In the genomic region with DNA sequence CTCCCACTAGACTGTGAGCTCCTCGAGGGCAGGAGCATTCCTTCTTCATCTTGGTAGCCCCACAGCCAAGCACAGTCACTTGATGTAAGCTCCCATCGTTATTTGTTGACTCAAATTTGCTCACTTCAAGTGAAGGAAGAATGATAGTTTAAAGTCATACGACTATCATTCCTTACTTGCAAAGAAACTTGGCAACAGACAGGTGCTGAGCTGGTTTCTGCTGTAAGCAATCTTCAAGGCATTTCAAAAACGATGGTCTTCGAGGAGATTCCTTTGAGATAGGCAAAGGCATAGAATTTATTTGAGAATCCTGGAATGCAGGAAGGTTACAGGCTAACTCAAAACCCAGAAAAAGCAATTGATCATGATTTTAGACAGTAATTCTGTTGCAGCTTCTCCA, we compare ENCODE assay signal across 15 cellular contexts.
"Had no signal": no experiment of that assay in that cellular context is flagged by ENCODE, and none has a peak within 500 bp of the region (broad histone marks: within the 10 kb centered on the region; RNA-seq: fewer than 3 reads in every experiment).

No MANE protein-coding gene starts in this region.

- H3K27ac ChIP-seq: gastroesophageal sphincter, right atrium auricular region, uterus, VCaP had no signal

- H3K27me3 Mint-ChIP-seq: activated naive CD8-positive, alpha-beta T cell treated with anti-CD3 and anti-CD28 coated beads, Interleukin-2, amount 50 U/mL, for 24 hours had no signal

- H3K4me2 ChIP-seq: smooth muscle cell had no signal

- H3K27me3 ChIP-seq: gastroesophageal sphincter, right atrium auricular region, tibial artery, uterus had no signal

- H3K9me3 Mint-ChIP-seq: activated T-helper 1 cell treated with anti-CD3 and anti-CD28 coated beads, Interleukin-12 subunit alpha, Interleukin-12 subunit beta, Interleukin-2, Interleukin-4 antibody, amounts not matched to agents 30 ng/mL and 10 ng/mL and 1 ng/mL, durations not matched to agents 14 hours and 24 hours and 36 hours; stimulated activated effector memory CD8-positive, alpha-beta T cell treated with anti-CD3 and anti-CD28 coated beads, Interleukin-12 subunit alpha, Interleukin-12 subunit beta, amount 100 ng/mL, for 72 hours had no signal

- H3K9me3 ChIP-seq: uterus had no signal

- DNase-seq: activated CD8-positive, alpha-beta memory T cell treated with anti-CD3 and anti-CD28 coated beads, Interleukin-2, amount 50 U/mL, for 48 hours; cerebellar nuclear complex had no signal

- H3K27ac Mint-ChIP-seq: activated CD4-positive, alpha-beta T cell treated with anti-CD3 and anti-CD28 coated beads for 36 hours; activated CD8-positive, alpha-beta T cell treated with anti-CD3 and anti-CD28 coated beads, Interleukin-2, amount 10 ng/mL, durations not matched to agents 7 days and 5 days; activated naive CD8-positive, alpha-beta T cell treated with anti-CD3 and anti-CD28 coated beads, Interleukin-2, amount 50 U/mL, for 24 hours; activated T-helper 1 cell treated with anti-CD3 and anti-CD28 coated beads, Interleukin-12 subunit alpha, Interleukin-12 subunit beta, Interleukin-2, Interleukin-4 antibody, amounts not matched to agents 30 ng/mL and 10 ng/mL and 1 ng/mL, durations not matched to agents 14 hours and 24 hours and 36 hours; endodermal cell; naive thymus-derived CD4-positive, alpha-beta T cell; stimulated activated effector memory CD8-positive, alpha-beta T cell treated with anti-CD3 and anti-CD28 coated beads, Interleukin-12 subunit alpha, Interleukin-12 subunit beta, amount 100 ng/mL, for 72 hours had no signal

- H3K36me3 ChIP-seq: gastroesophageal sphincter, right atrium auricular region, tibial artery, uterus had no signal

- H3K4me1 Mint-ChIP-seq: activated CD4-positive, alpha-beta T cell treated with anti-CD3 and anti-CD28 coated beads for 36 hours; activated naive CD8-positive, alpha-beta T cell treated with anti-CD3 and anti-CD28 coated beads, Interleukin-2, amount 50 U/mL, for 24 hours; endodermal cell had no signal

- H3K36me3 Mint-ChIP-seq: stimulated activated effector memory CD8-positive, alpha-beta T cell treated with anti-CD3 and anti-CD28 coated beads, Interleukin-12 subunit alpha, Interleukin-12 subunit beta, amount 100 ng/mL, for 72 hours had no signal

- H3K4me3 ChIP-seq: gastroesophageal sphincter, right atrium auricular region, smooth muscle cell, tibial artery, uterus had no signal

- H3K4me3 Mint-ChIP-seq: activated CD4-positive, alpha-beta T cell treated with anti-CD3 and anti-CD28 coated beads for 36 hours; activated CD8-positive, alpha-beta T cell treated with anti-CD3 and anti-CD28 coated beads, Interleukin-2, amount 10 ng/mL, durations not matched to agents 7 days and 5 days; activated naive CD8-positive, alpha-beta T cell treated with anti-CD3 and anti-CD28 coated beads, Interleukin-2, amount 50 U/mL, for 24 hours; activated T-helper 1 cell treated with anti-CD3 and anti-CD28 coated beads, Interleukin-12 subunit alpha, Interleukin-12 subunit beta, Interleukin-2, Interleukin-4 antibody, amounts not matched to agents 30 ng/mL and 10 ng/mL and 1 ng/mL, durations not matched to agents 14 hours and 24 hours and 36 hours; endodermal cell; naive thymus-derived CD4-positive, alpha-beta T cell; stimulated activated effector memory CD8-positive, alpha-beta T cell treated with anti-CD3 and anti-CD28 coated beads, Interleukin-12 subunit alpha, Interleukin-12 subunit beta, amount 100 ng/mL, for 72 hours had no signal

- H3K4me1 ChIP-seq: gastroesophageal sphincter, uterus had no signal
